Comparison of ENCODE assay signal across 8 cellular contexts in the genomic region with DNA sequence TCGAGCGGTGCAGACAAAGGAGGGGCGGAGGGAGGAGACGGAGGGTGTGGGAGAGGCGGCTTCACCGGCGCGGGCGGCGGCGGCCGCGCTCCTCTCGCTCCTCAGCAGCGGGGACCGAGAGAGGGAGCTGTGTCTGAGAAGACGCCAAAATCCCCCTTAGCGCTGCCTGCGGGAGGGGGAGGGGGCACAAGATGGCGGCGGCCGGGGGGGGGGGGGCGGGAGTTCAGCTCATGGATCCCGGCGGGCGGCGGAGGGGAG. TPM values are rescaled to one million over a fixed set of nuclear protein-coding genes. Genes with fewer than 3 reads are reported as not detected.
A peak's percentile ranks its signal among the peaks of the same experiment; 100 is the strongest.
DNase-seq lines count a peak whose midpoint lies in the region; ATAC-seq, FAIRE-seq and TF ChIP-seq lines count a peak whose summit lies in the region.

No MANE protein-coding gene starts in this region.

- H3K9me3 ChIP-seq in K562 (replicated peaks; ENCODE audit: control insufficient read depth, insufficient read depth, low read depth, low read length) (no peaks in the 10 kb centered on the region), left lung (no peaks in the 10 kb centered on the region), thoracic aorta (no peaks in the 10 kb centered on the region)

- TF ChIP-seq EP300 in K562 (IDR thresholded peaks at IDR 0.05; ENCODE audit: low read length) = no peak

- DNase-seq in Calu3 = no peak
- DNase-seq in Jurkat, Clone E6-1 (ENCODE audit: low read depth, low spot score) = no peak
- DNase-seq in K562 (ENCODE audit: extremely low read depth in 1 of 4, low spot score in 3 of 4) = peak in 2 of 4 experiments; percentile 74 to 75
- peak in 1 of 2 donors; percentile 84 for DNase-seq in left lung
- DNase-seq in thoracic aorta (ENCODE audit: low spot score) = no peak
- DNase-seq in COR-L47 (lab: John Stamatoyannopoulos, UW) = no peak
- DNase-seq in HT-29 (ENCODE audit: low spot score) = no peak

- FAIRE-seq in K562 (lab: Jason Lieb, UNC) = no peak

- POLR2A ChIA-PET in K562 (lab: Yijun Ruan, JAX) = interaction anchor here (0.6 to 4.7 kb wide), 19 partner anchors 9 to 639 kb away, joined by 3 to 30 read pairs (median 3); partner anchors contain the start of genes BCAS4, DPM1 and MOCS3

- TF ChIP-seq CTCF in Calu3 (IDR thresholded peaks at IDR 0.05; ENCODE audit: unreplicated experiment) (no peak), K562 (IDR thresholded peaks at IDR 0.05 in 2 of 3, conservative IDR thresholded peaks at IDR 0.05 in 1 of 3; ENCODE audit: insufficient read depth in 2 of 3, low read depth in 1 of 3, low read length in 3 of 3) (no peak), left lung (IDR thresholded peaks at IDR 0.05) (no peak), thoracic aorta (IDR thresholded peaks at IDR 0.05) (no peak)

- no peaks in the 10 kb centered on the region for H3K27me3 ChIP-seq in K562 (ENCODE audit: control insufficient read depth in 2 of 2, insufficient read depth in 2 of 2, low read length in 2 of 2)
- no peaks in the 10 kb centered on the region for H3K27me3 ChIP-seq in left lung
- H3K27me3 ChIP-seq in thoracic aorta (replicated peaks; ENCODE audit: insufficient read depth) = no peaks in the 10 kb centered on the region

- H3K9me3 Mint-ChIP-seq in Calu3 (ENCODE audit: low read depth, unreplicated experiment) = no peaks in the 10 kb centered on the region

- no peaks in the 10 kb centered on the region for H3K27me3 Mint-ChIP-seq in Calu3 (ENCODE audit: unreplicated experiment)

- BruUV-seq in Calu3 (replicated peaks; lab: Mats Ljungman, UMichigan) = no TSS peak
- BruUV-seq in K562 (replicated peaks; lab: Mats Ljungman, UMichigan) = no TSS peak

- H3K4me1 Mint-ChIP-seq in Calu3 (ENCODE audit: low read depth, unreplicated experiment) = peaks cover 31% of the 10 kb centered on the region

- H3K4me1 ChIP-seq in K562 (replicated peaks in 1 of 2; ENCODE audit: control insufficient read depth in 2 of 2, insufficient read depth in 2 of 2, low read length in 2 of 2) = peaks cover 12 to 19% of the 10 kb centered on the region in 2 experiments
- H3K4me1 ChIP-seq in left lung = peaks cover 11 to 47% of the 10 kb centered on the region in 2 donors
- H3K4me1 ChIP-seq in thoracic aorta (ENCODE audit: control insufficient read depth in 1 of 2, low read depth in 2 of 2) = peaks cover 28 to 34% of the 10 kb centered on the region in 2 donors

- 0% methylated on average over 2 of the region's 27 CpGs for WGBS in K562 (ENCODE audit: insufficient coverage, low coverage, missing lambda C conversion rate)

- ATAC-seq in GM21515 (IDR thresholded peaks at IDR 0.05; ENCODE audit: unreplicated experiment) = peak; percentile 21
- ATAC-seq in K562 = peak; percentile 43
- peak; percentile 34 for ATAC-seq in left lung
- no peak for ATAC-seq in thoracic aorta (ENCODE audit: insufficient number of reproducible peaks, low FRiP score, low read depth)

- H3K4me3 ChIP-seq in Jurkat, Clone E6-1 (ENCODE audit: low read length) = peak overlapping the region; percentile 56
- H3K4me3 ChIP-seq in K562 = peak overlapping the region; percentile 71
- H3K4me3 ChIP-seq in left lung = peak overlapping the region; percentile 39 to 80
- H3K4me3 ChIP-seq in thoracic aorta = peak overlapping the region; percentile 79

- H3K4me2 ChIP-seq in K562 (ENCODE audit: insufficient read depth, low read length) = peak overlapping the region; percentile 83; the same call in 1 of the 2 replicates

- H3K4me3 Mint-ChIP-seq in Calu3 (ENCODE audit: low read depth, unreplicated experiment) = peak overlapping the region; percentile 89

- no peak for TF ChIP-seq RAD21 in K562 (CRISPR knock-in tag; conservative IDR thresholded peaks at IDR 0.05 in 1 of 2, IDR thresholded peaks at IDR 0.05 in 1 of 2)

- TF ChIP-seq POLR2A in K562 (conservative IDR thresholded peaks at IDR 0.05) = no peak

- intact Hi-C loops in Calu3 (cut with micrococcal nuclease; ENCODE audit: unreplicated experiment) = no loop called here
- intact Hi-C loops in K562 (cut with micrococcal nuclease) = no loop called here
- intact Hi-C loops in left lung (cut with DNase I) = no loop called here

- no peaks in the 10 kb centered on the region for H3K9me1 ChIP-seq in K562 (ENCODE audit: control insufficient read depth, insufficient read depth, low read length)

- CTCF ChIA-PET in Calu3 (lab: Charles Lee) = interaction anchor here (0.6 to 3.4 kb wide), 20 partner anchors 9 to 702 kb away, joined by 3 to 22 read pairs (median 4); partner anchors contain the start of gene BCAS4
- CTCF ChIA-PET in K562 (lab: Yijun Ruan, JAX; ENCODE audit: low intra/inter-chr PET ratio) = interaction anchor here (0.6 kb wide), 1 partner anchor 132 kb away, joined by 3 read pairs; no protein-coding TSS in a partner anchor

- in situ Hi-C loops in K562 (cut with MboI) = loop anchor here (10.0 kb wide), 1 partner anchor 116 kb away; no protein-coding TSS in a partner anchor

- peaks cover 48% of the 10 kb centered on the region for H3K79me2 ChIP-seq in K562 (ENCODE audit: control insufficient read depth, insufficient read depth, low read length)

- H3K27ac Mint-ChIP-seq in Calu3 (ENCODE audit: unreplicated experiment) = peak overlapping the region; percentile 96

- peaks cover 73% of the 10 kb centered on the region for H3K36me3 ChIP-seq in K562 (ENCODE audit: control insufficient read depth, insufficient read depth, low read length)
- H3K36me3 ChIP-seq in left lung = peaks cover 0 to 27% of the 10 kb centered on the region in 2 donors
- peaks cover 16% of the 10 kb centered on the region for H3K36me3 ChIP-seq in thoracic aorta

- H3K36me3 Mint-ChIP-seq in Calu3 (ENCODE audit: insufficient read depth, unreplicated experiment) = peaks cover 86% of the 10 kb centered on the region

- H4K20me1 ChIP-seq in K562 (replicated peaks; ENCODE audit: control insufficient read depth, insufficient read depth, low read length) = peaks cover 11% of the 10 kb centered on the region

- peak overlapping the region; percentile 92 to 94; a peak in 3 of 4 replicates for H3K9ac ChIP-seq in K562 (ENCODE audit: insufficient read depth in 1 of 2, low read depth in 2 of 2, low read length in 2 of 2)

- H2AFZ ChIP-seq in K562 (ENCODE audit: low read depth, low read length) = no peak overlapping the region; the same call in 1 of the 2 replicates

- H3K27ac ChIP-seq in K562 (ENCODE audit: extremely low read depth, low read depth, low read length) = peak overlapping the region; percentile 99
- H3K27ac ChIP-seq in left lung = peak overlapping the region; percentile 98
- H3K27ac ChIP-seq in thoracic aorta = peak overlapping the region; percentile 92 to 93

RNA-seq across cellular contexts. Expression of gene ADNP, which starts 0.3 kb away (rescaled TPM):
- total RNA-seq in Calu3 (2022) (91.8 and 103 TPM in 2 replicates), K562 (2014; rRNA removed) (17.8 and 18.7 TPM in 2 replicates), K562 (2014; rRNA removed; fragmentation: Illumina TruSeq; extraction: Trizol) (24.5 and 26.1 TPM in 2 replicates), K562 (2015; rRNA removed; fragmentation: Illumina TruSeq; extraction: Trizol) (20.7 and 25.0 TPM in 2 replicates), K562 (2021) (52.2 and 59.9 TPM in 2 replicates), left lung (10 to 100 TPM; 51.9 to 58.7 TPM), thoracic aorta (10 to 100 TPM; 32.5 to 61.4 TPM)
- 51.8 TPM for polyA plus RNA-seq in Jurkat, Clone E6-1 (2012; ENCODE audit: insufficient read depth, insufficient read length)
- 37.0 and 96.7 TPM in 2 replicates for total RNA-seq in K562 (2011; cell fraction: chromatin; rRNA removed; ENCODE audit: low replicate concordance)
- total RNA-seq in K562 (2011; cell fraction: nucleolus; rRNA removed) = 22.0 and 32.6 TPM in 2 replicates
- total RNA-seq in K562 (2011; cell fraction: nucleoplasm; rRNA removed) = 53.4 and 65.7 TPM in 2 replicates
- polyA plus RNA-seq in K562 (2011; rRNA removed) (19.4 and 22.9 TPM in 2 replicates), K562 (2014; fragmentation: Illumina TruSeq; extraction: Trizol) (50.7 and 52.0 TPM in 2 replicates), K562 (2014; fragmentation: Nextera tagmentation; extraction: Ambion mirVana) (10 to 100 TPM; 25.3 to 40.0 TPM), K562 (2014; rRNA removed) (20.9 and 26.0 TPM in 2 replicates)
- 8.7 and 15.8 TPM in 2 replicates for polyA plus RNA-seq in K562 (2011; cell fraction: cytosol; rRNA removed)
- 28.0 and 40.0 TPM in 2 replicates for polyA plus RNA-seq in K562 (2011; cell fraction: nucleus; rRNA removed)
- 37.3 and 38.0 TPM in 2 replicates for polyA plus RNA-seq in K562 (2012)
- polyA minus RNA-seq in K562 (2011; rRNA and poly(A)+ RNA removed) = 60.3 and 74.4 TPM in 2 replicates
- polyA minus RNA-seq in K562 (2011; cell fraction: cytosol; rRNA and poly(A)+ RNA removed) = 38.7 and 40.3 TPM in 2 replicates
- 14.8 and 28.8 TPM in 2 replicates for polyA minus RNA-seq in K562 (2011; cell fraction: nucleus; rRNA and poly(A)+ RNA removed)
- total RNA-seq in HT-29 (2014; rRNA removed; shearing (Covaris generic)) = 37.2 and 43.3 TPM in 2 replicates

RNA-seq across cellular contexts. Expression of gene DPM1, which starts 27.4 kb away (rescaled TPM):
- total RNA-seq in Calu3 (2022) = 87.3 and 89.1 TPM in 2 replicates
- polyA plus RNA-seq in Jurkat, Clone E6-1 (2012; ENCODE audit: insufficient read depth, insufficient read length) = 101 TPM
- total RNA-seq in K562 (2011; cell fraction: chromatin; rRNA removed; ENCODE audit: low replicate concordance) = 27.3 and 28.7 TPM in 2 replicates
- 26.3 and 26.7 TPM in 2 replicates for total RNA-seq in K562 (2011; cell fraction: nucleolus; rRNA removed)
- 21.8 and 29.6 TPM in 2 replicates for total RNA-seq in K562 (2011; cell fraction: nucleoplasm; rRNA removed)
- 83.7 and 105 TPM in 2 replicates for total RNA-seq in K562 (2014; rRNA removed)
- total RNA-seq in K562 (2014; rRNA removed; fragmentation: Illumina TruSeq; extraction: Trizol) = 163 and 167 TPM in 2 replicates
- 123 and 133 TPM in 2 replicates for total RNA-seq in K562 (2015; rRNA removed; fragmentation: Illumina TruSeq; extraction: Trizol)
- 75.2 and 81.4 TPM in 2 replicates for total RNA-seq in K562 (2021)
- 70.3 and 109 TPM in 2 replicates for polyA plus RNA-seq in K562 (2011; rRNA removed)
- 27.3 and 58.0 TPM in 2 replicates for polyA plus RNA-seq in K562 (2011; cell fraction: cytosol; rRNA removed)
- polyA plus RNA-seq in K562 (2011; cell fraction: nucleus; rRNA removed) = 23.6 and 46.5 TPM in 2 replicates
- polyA plus RNA-seq in K562 (2012) = 60.2 and 99.7 TPM in 2 replicates
- polyA plus RNA-seq in K562 (2014; fragmentation: Illumina TruSeq; extraction: Trizol) = 131 and 153 TPM in 2 replicates
- 100 to 1,000 TPM; 185 to 190 TPM for polyA plus RNA-seq in K562 (2014; fragmentation: Nextera tagmentation; extraction: Ambion mirVana)
- 163 and 186 TPM in 2 replicates for polyA plus RNA-seq in K562 (2014; rRNA removed)
- 43.3 and 44.4 TPM in 2 replicates for polyA minus RNA-seq in K562 (2011; rRNA and poly(A)+ RNA removed)
- 27.7 and 46.1 TPM in 2 replicates for polyA minus RNA-seq in K562 (2011; cell fraction: cytosol; rRNA and poly(A)+ RNA removed)
- 19.8 and 20.9 TPM in 2 replicates for polyA minus RNA-seq in K562 (2011; cell fraction: nucleus; rRNA and poly(A)+ RNA removed)
- total RNA-seq in left lung = 10 to 100 TPM; 31.9 to 33.0 TPM
- total RNA-seq in thoracic aorta = 10 to 100 TPM; 43.6 to 75.3 TPM
- 69.7 and 76.9 TPM in 2 replicates for total RNA-seq in HT-29 (2014; rRNA removed; shearing (Covaris generic))

RNA-seq across cellular contexts. Expression of gene MOCS3, which starts 27.6 kb away (rescaled TPM):
- 13.2 and 15.4 TPM in 2 replicates for total RNA-seq in Calu3 (2022)
- polyA plus RNA-seq in Jurkat, Clone E6-1 (2012; ENCODE audit: insufficient read depth, insufficient read length) = 2.8 TPM
- 5.6 and 8.5 TPM in 2 replicates for total RNA-seq in K562 (2011; cell fraction: chromatin; rRNA removed; ENCODE audit: low replicate concordance)
- total RNA-seq in K562 (2011; cell fraction: nucleolus; rRNA removed) = 13.2 and 15.8 TPM in 2 replicates
- 10.8 and 11.0 TPM in 2 replicates for total RNA-seq in K562 (2011; cell fraction: nucleoplasm; rRNA removed)
- 5.1 and 6.5 TPM in 2 replicates for total RNA-seq in K562 (2014; rRNA removed)
- 4.4 TPM in 2 replicates for total RNA-seq in K562 (2014; rRNA removed; fragmentation: Illumina TruSeq; extraction: Trizol)
- total RNA-seq in K562 (2015; rRNA removed; fragmentation: Illumina TruSeq; extraction: Trizol) = 4.6 and 4.7 TPM in 2 replicates
- 5.6 and 6.2 TPM in 2 replicates for total RNA-seq in K562 (2021)
- 2.6 and 2.9 TPM in 2 replicates for polyA plus RNA-seq in K562 (2011; rRNA removed)
- polyA plus RNA-seq in K562 (2011; cell fraction: cytosol; rRNA removed) = 3.1 and 8.1 TPM in 2 replicates
- polyA plus RNA-seq in K562 (2011; cell fraction: nucleus; rRNA removed) = 1.6 and 2.1 TPM in 2 replicates
- polyA plus RNA-seq in K562 (2012) = 2.8 and 4.0 TPM in 2 replicates
- polyA plus RNA-seq in K562 (2014; fragmentation: Illumina TruSeq; extraction: Trizol) = 2.8 and 3.3 TPM in 2 replicates
- 1 to 10 TPM in 1 of 2 experiments, under 1 TPM in 1; 0.70 to 1.0 TPM for polyA plus RNA-seq in K562 (2014; fragmentation: Nextera tagmentation; extraction: Ambion mirVana)
- polyA plus RNA-seq in K562 (2014; rRNA removed) = 2.9 and 3.1 TPM in 2 replicates
- polyA minus RNA-seq in K562 (2011; rRNA and poly(A)+ RNA removed) = 5.1 and 6.5 TPM in 2 replicates
- polyA minus RNA-seq in K562 (2011; cell fraction: cytosol; rRNA and poly(A)+ RNA removed) = 3.4 and 5.0 TPM in 2 replicates
- polyA minus RNA-seq in K562 (2011; cell fraction: nucleus; rRNA and poly(A)+ RNA removed) = 6.1 and 7.7 TPM in 2 replicates
- total RNA-seq in left lung = 1 to 10 TPM; 3.1 to 3.6 TPM
- total RNA-seq in thoracic aorta = 1 to 10 TPM; 4.2 to 5.3 TPM
- total RNA-seq in HT-29 (2014; rRNA removed; shearing (Covaris generic)) = 14.9 and 16.3 TPM in 2 replicates
